In genomic region chr18:39460136-39460535, GRCh38 we compare ENCODE assay signal across 25 cellular contexts.
"Had no signal": no experiment of that assay in that cellular context is flagged by ENCODE, and none has a peak within 500 bp of the region (broad histone marks: within the 10 kb centered on the region; RNA-seq: fewer than 3 reads in every experiment).

No MANE protein-coding gene starts in this region.

- H3K4me1 ChIP-seq: body of pancreas, Peyer's patch, SJCRH30 had no signal

- H3K36me3 ChIP-seq: Peyer's patch, SJCRH30 had no signal

- H3K9me3 ChIP-seq: body of pancreas, Peyer's patch, SJCRH30, SK-N-SH had no signal

- H3K27me3 ChIP-seq: body of pancreas, Peyer's patch, SJCRH30 had no signal

- H3K9ac ChIP-seq: SK-N-SH had no signal

- H3K4me2 ChIP-seq: SK-N-SH had no signal

- H3K27ac ChIP-seq: body of pancreas, Peyer's patch, RWPE1, SJCRH30 had no signal

- H3K4me3 ChIP-seq: body of pancreas, Peyer's patch, SJCRH30 had no signal

- DNase-seq: activated B cell treated with CpG ODN at 0.5 μM for 24 hours; activated CD4-positive, alpha-beta memory T cell treated with anti-CD3 and anti-CD28 coated beads, Interleukin-2, amount 10 ng/mL, durations not matched to agents 7 days and 5 days; activated CD4-positive, alpha-beta T cell treated with anti-CD3 and anti-CD28 coated beads for 1 hour; activated CD4-positive, alpha-beta T cell treated with anti-CD3 and anti-CD28 coated beads, Interleukin-2, amount 10 ng/mL, durations not matched to agents 7 days and 5 days; activated gamma-delta T cell; activated naive CD4-positive, alpha-beta T cell treated with anti-CD3 and anti-CD28 coated beads for 36 hours; activated T-cell treated with anti-CD3 and anti-CD28 coated beads for 4 hours; activated T-cell treated with anti-CD3 and anti-CD28 coated beads, Interleukin-2, amount 50 U/mL, for 48 hours; body of pancreas; central memory CD4-positive, alpha-beta T cell; KG1; NCI-H1092; NCI-H1417; NCI-H1930; NCI-H345; NCI-H510A; NCI-H526 treated with DMSO at 0.1 percent for 48 hours; NK-92 treated with Interleukin-12 subunit alpha and Interleukin-12 subunit beta, amount 100 ng/mL, for 24 hours; OCI-M1; Peyer's patch; Right ventricle myocardium superior; SJCRH30; SK-N-SH had no signal

- ATAC-seq: activated T-helper 17 cell treated with anti-CD3 and anti-CD28 coated beads, Interleukin-2, amount 50 U/mL, for 72 hours; body of pancreas had no signal
